Comparison of ENCODE assay signal across 14 cellular contexts in the genomic region with DNA sequence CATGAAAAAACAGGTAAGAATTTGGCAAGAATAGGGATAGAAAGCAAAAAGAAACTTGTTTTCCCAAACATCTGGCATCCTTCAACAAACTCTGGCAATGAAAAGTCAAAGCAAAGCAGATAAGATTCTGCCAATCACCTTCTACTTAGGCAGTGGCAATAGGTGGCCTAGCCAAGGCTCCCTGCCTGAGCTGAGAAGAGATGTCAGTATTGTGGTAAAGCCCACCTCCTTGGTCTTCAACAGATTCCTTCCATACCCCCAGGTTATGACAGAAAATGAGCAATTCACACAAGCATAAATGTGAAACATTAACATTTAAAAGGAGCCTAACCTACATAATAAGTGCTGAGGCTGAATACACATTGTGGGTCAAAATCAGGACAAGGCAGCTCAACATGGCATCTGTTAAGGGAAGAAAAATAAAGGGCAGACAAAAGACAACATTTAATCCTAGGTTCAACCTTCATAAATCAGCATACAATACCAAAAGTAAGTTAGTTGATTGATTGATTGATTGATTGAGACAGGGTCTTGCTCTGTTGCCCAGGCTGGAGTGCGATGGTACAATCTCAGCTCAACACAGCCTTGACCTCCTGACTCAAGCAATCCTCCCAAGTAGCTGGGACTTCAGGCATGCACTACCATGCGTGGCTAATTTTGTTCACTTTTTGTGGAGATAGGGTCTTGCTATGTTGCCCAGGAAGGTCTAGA.
DNase-seq lines count a peak whose midpoint lies in the region; ATAC-seq and TF ChIP-seq lines count a peak whose summit lies in the region.
"Had no signal": no experiment of that assay in that cellular context is flagged by ENCODE, and none has a peak within 500 bp of the region (broad histone marks: within the 10 kb centered on the region; RNA-seq: fewer than 3 reads in every experiment).

No MANE protein-coding gene starts in this region.

- H3K27me3 ChIP-seq in HL-60 (ENCODE audit: insufficient read depth, poor library complexity, severe bottlenecking) (no peaks in the 10 kb centered on the region), gastrocnemius medialis (no peaks in the 10 kb centered on the region)
- H3K27me3 ChIP-seq: right lobe of liver, upper lobe of left lung had no signal

- intact Hi-C loops in natural killer cell (cut with micrococcal nuclease), result no loop called here
- intact Hi-C loops in gastrocnemius medialis (cut with DNase I; ENCODE audit: low total_unique reads), result no loop called here
- intact Hi-C loops in posterior cingulate gyrus (cut with DNase I), result no loop called here

- DNase-seq in natural killer cell treated with Interleukin-12 subunit alpha and Interleukin-12 subunit beta and Interleukin-15 and Interleukin-18, amount 100 ng/mL, for 72 hours (ENCODE audit: low spot score), result no peak
- no peak for DNase-seq in natural killer cell
- no peak for DNase-seq in HL-60 (ENCODE audit: low read depth in 1 of 2, low spot score in 1 of 2)
- DNase-seq in gastrocnemius medialis, result no peak
- DNase-seq in NCI-H1092 treated with DMSO at 0.1 percent for 48 hours (lab: John Stamatoyannopoulos, UW), result no peak
- no peak for DNase-seq in stimulated activated CD4-positive, alpha-beta T cell treated with anti-CD3 and anti-CD28 coated beads, Interleukin-4, amount 100 ng/mL, for 1 hour
- DNase-seq in posterior cingulate gyrus, result no peak
- DNase-seq: 8988T; activated CD8-positive, alpha-beta T cell treated with anti-CD3 and anti-CD28 coated beads, Interleukin-2, amount 10 ng/mL, durations not matched to agents 7 days and 5 days; activated naive CD8-positive, alpha-beta T cell treated with anti-CD3 and anti-CD28 coated beads for 36 hours; NCI-H1694 treated with DMSO at 0.1 percent for 48 hours; right lobe of liver; upper lobe of left lung had no signal

- H3K36me3 ChIP-seq in gastrocnemius medialis, result no peaks in the 10 kb centered on the region
- H3K36me3 ChIP-seq: right lobe of liver, upper lobe of left lung had no signal

- ATAC-seq in natural killer cell treated with Interleukin-12 subunit alpha and Interleukin-12 subunit beta and Interleukin-15 and Interleukin-18, amount 100 ng/mL, for 72 hours, result no peak
- no peak for ATAC-seq in natural killer cell
- peak; percentile 8 for ATAC-seq in HG02852 (IDR thresholded peaks at IDR 0.05; ENCODE audit: unreplicated experiment)
- ATAC-seq in gastrocnemius medialis, result no peak
- ATAC-seq: activated CD8-positive, alpha-beta T cell treated with anti-CD3 and anti-CD28 coated beads, Interleukin-2, amount 10 ng/mL, durations not matched to agents 7 days and 5 days; right lobe of liver had no signal

- peak overlapping the region; percentile 45 for H3K27ac ChIP-seq in HL-60 (replicated peaks)
- no peak overlapping the region for H3K27ac ChIP-seq in gastrocnemius medialis
- H3K27ac ChIP-seq: right lobe of liver had no signal

- no peaks in the 10 kb centered on the region for H3K9me3 ChIP-seq in gastrocnemius medialis
- H3K9me3 ChIP-seq: right lobe of liver, upper lobe of left lung had no signal

- no peaks in the 10 kb centered on the region for H3K9me3 Mint-ChIP-seq in natural killer cell treated with Interleukin-12 subunit alpha and Interleukin-12 subunit beta and Interleukin-15 and Interleukin-18, amount 100 ng/mL, for 72 hours
- no peaks in the 10 kb centered on the region for H3K9me3 Mint-ChIP-seq in natural killer cell

- no peaks in the 10 kb centered on the region for H3K27me3 Mint-ChIP-seq in natural killer cell treated with Interleukin-12 subunit alpha and Interleukin-12 subunit beta and Interleukin-15 and Interleukin-18, amount 100 ng/mL, for 72 hours
- no peaks in the 10 kb centered on the region for H3K27me3 Mint-ChIP-seq in natural killer cell (ENCODE audit: low read depth in 2 of 2)
- H3K27me3 Mint-ChIP-seq: activated naive CD8-positive, alpha-beta T cell treated with anti-CD3 and anti-CD28 coated beads for 36 hours had no signal

- peaks cover 42 to 62% of the 10 kb centered on the region in 2 donors for H3K4me1 Mint-ChIP-seq in natural killer cell treated with Interleukin-12 subunit alpha and Interleukin-12 subunit beta and Interleukin-15 and Interleukin-18, amount 100 ng/mL, for 72 hours (ENCODE audit: low read depth in 2 of 2)
- H3K4me1 Mint-ChIP-seq in natural killer cell, result peaks cover 41 to 71% of the 10 kb centered on the region in 2 donors

- in situ Hi-C loops in gastrocnemius medialis (cut with MboI; ENCODE audit: low sequenced_read_pairs in 4 of 4), result loop anchor here in 1 of 4 donors (25.0 kb wide), 1 partner anchor 560 kb away; no protein-coding TSS in a partner anchor

- peaks cover 0 to 4% of the 10 kb centered on the region in 2 donors for H3K4me1 ChIP-seq in gastrocnemius medialis

- peaks cover 13% of the 10 kb centered on the region for H3K36me3 Mint-ChIP-seq in natural killer cell treated with Interleukin-12 subunit alpha and Interleukin-12 subunit beta and Interleukin-15 and Interleukin-18, amount 100 ng/mL, for 72 hours
- no peaks in the 10 kb centered on the region for H3K36me3 Mint-ChIP-seq in natural killer cell

- H3K4me3 Mint-ChIP-seq in natural killer cell treated with Interleukin-12 subunit alpha and Interleukin-12 subunit beta and Interleukin-15 and Interleukin-18, amount 100 ng/mL, for 72 hours, result no peak overlapping the region
- no peak overlapping the region for H3K4me3 Mint-ChIP-seq in natural killer cell
- H3K4me3 Mint-ChIP-seq: activated CD8-positive, alpha-beta T cell treated with anti-CD3 and anti-CD28 coated beads, Interleukin-2, amount 10 ng/mL, durations not matched to agents 7 days and 5 days; activated naive CD8-positive, alpha-beta T cell treated with anti-CD3 and anti-CD28 coated beads for 36 hours had no signal

- H3K4me3 ChIP-seq in HL-60 (replicated peaks; ENCODE audit: insufficient read depth, low read length) (no peak overlapping the region), gastrocnemius medialis (no peak overlapping the region)
- H3K4me3 ChIP-seq: right lobe of liver, upper lobe of left lung had no signal

- H3K27ac Mint-ChIP-seq in natural killer cell treated with Interleukin-12 subunit alpha and Interleukin-12 subunit beta and Interleukin-15 and Interleukin-18, amount 100 ng/mL, for 72 hours, result peak overlapping the region; percentile 38 to 61
- peak overlapping the region in 1 of 2 donors; percentile 72 for H3K27ac Mint-ChIP-seq in natural killer cell
- H3K27ac Mint-ChIP-seq: activated CD8-positive, alpha-beta T cell treated with anti-CD3 and anti-CD28 coated beads, Interleukin-2, amount 10 ng/mL, durations not matched to agents 7 days and 5 days; activated naive CD8-positive, alpha-beta T cell treated with anti-CD3 and anti-CD28 coated beads for 36 hours had no signal

- TF ChIP-seq CTCF in natural killer cell (IDR thresholded peaks at IDR 0.05), result no peak
- TF ChIP-seq CTCF in HL-60 (IDR thresholded peaks at IDR 0.05; ENCODE audit: insufficient read depth, low read length), result no peak
- TF ChIP-seq CTCF in gastrocnemius medialis (IDR thresholded peaks at IDR 0.05 in 4 of 5, conservative IDR thresholded peaks at IDR 0.05 in 1 of 5), result no peak

- no peak for TF ChIP-seq POLR2A in gastrocnemius medialis (IDR thresholded peaks at IDR 0.05)
